Comparison of ENCODE assay signal across 17 cellular contexts in the genomic region with DNA sequence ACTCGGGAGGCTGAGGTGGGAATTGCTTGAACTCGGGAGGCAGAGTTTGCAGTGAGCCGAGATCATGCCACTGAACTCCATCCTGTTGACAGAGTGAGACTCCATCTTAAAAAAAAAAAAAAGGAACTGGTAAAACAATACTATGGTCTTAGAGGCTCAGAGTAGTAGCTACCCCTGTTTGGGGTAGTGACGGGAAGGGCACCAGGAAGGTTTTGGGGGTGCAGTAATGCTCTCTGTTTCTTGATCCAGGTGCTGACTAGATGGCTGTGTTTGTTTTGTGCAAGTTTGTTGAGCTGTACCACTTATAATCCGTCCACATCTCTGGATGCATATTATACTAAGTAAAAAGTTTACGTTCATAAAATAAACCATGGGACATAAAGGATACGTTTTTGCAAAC.
DNase-seq lines count a peak whose midpoint lies in the region; ATAC-seq and TF ChIP-seq lines count a peak whose summit lies in the region.
"Had no signal": no experiment of that assay in that cellular context is flagged by ENCODE, and none has a peak within 500 bp of the region (broad histone marks: within the 10 kb centered on the region; RNA-seq: fewer than 3 reads in every experiment).

No MANE protein-coding gene starts in this region.

- H3K9me3 ChIP-seq in esophagus muscularis mucosa (peaks cover 0 to 6% (median 0%) of the 10 kb centered on the region in 4 donors), vagina (peaks cover 4% of the 10 kb centered on the region)
- H3K9me3 ChIP-seq: A549 had no signal

- no peaks in the 10 kb centered on the region for H3K27me3 Mint-ChIP-seq in activated T-cell treated with anti-CD3 and anti-CD28 coated beads, Interleukin-2, amount 50 U/mL, for 4 hours (ENCODE audit: low read depth)
- H3K27me3 Mint-ChIP-seq: B cell; CD4-positive, alpha-beta T cell had no signal

- no peak for TF ChIP-seq CTCF in coronary artery (IDR thresholded peaks at IDR 0.05)
- TF ChIP-seq CTCF in esophagus muscularis mucosa (IDR thresholded peaks at IDR 0.05): no peak
- TF ChIP-seq CTCF in vagina (IDR thresholded peaks at IDR 0.05): no peak

- H3K4me3 ChIP-seq in coronary artery (no peak overlapping the region), esophagus muscularis mucosa (no peak overlapping the region), vagina (no peak overlapping the region)
- H3K4me3 ChIP-seq: A549; BLaER1 treated with 17β-estradiol and CSF1 and Interleukin-3, amounts not matched to agents 10 nM and 100 nM; GM12878 had no signal

- TF ChIP-seq POLR2A in esophagus muscularis mucosa (IDR thresholded peaks at IDR 0.05; ENCODE audit: low read depth): no peak
- TF ChIP-seq POLR2A in vagina (IDR thresholded peaks at IDR 0.05): no peak

- no peaks in the 10 kb centered on the region for H3K4me1 Mint-ChIP-seq in activated T-cell treated with anti-CD3 and anti-CD28 coated beads, Interleukin-2, amount 50 U/mL, for 4 hours (ENCODE audit: low read depth)
- H3K4me1 Mint-ChIP-seq: B cell had no signal

- no peaks in the 10 kb centered on the region for H3K36me3 Mint-ChIP-seq in activated T-cell treated with anti-CD3 and anti-CD28 coated beads, Interleukin-2, amount 50 U/mL, for 4 hours (ENCODE audit: insufficient read depth)
- H3K36me3 Mint-ChIP-seq: CD8-positive, alpha-beta T cell had no signal

- DNase-seq in coronary artery (ENCODE audit: low spot score) (peak; percentile 19), esophagus muscularis mucosa (ENCODE audit: extremely low spot score) (peak; percentile 90), vagina (ENCODE audit: extremely low spot score in 2 of 2) (peak; percentile 81 to 94), GDM1 (lab: John Stamatoyannopoulos, UW) (no peak)
- DNase-seq in activated T-cell treated with anti-CD3 and anti-CD28 coated beads, Interleukin-2, amount 50 U/mL, for 4 hours: no peak
- DNase-seq: AML-193; Caco-2; Calu3; CD4-positive, alpha-beta T cell; CD8-positive, alpha-beta T cell; DMS79 treated with DMSO at 0.1 percent for 48 hours had no signal

- peaks cover 0 to 39% (median 0%) of the 10 kb centered on the region in 4 donors for H3K27me3 ChIP-seq in esophagus muscularis mucosa
- H3K27me3 ChIP-seq in vagina: no peaks in the 10 kb centered on the region
- H3K27me3 ChIP-seq: BLaER1 treated with 17β-estradiol and CSF1 and Interleukin-3, amounts not matched to agents 10 nM and 100 nM had no signal

- no peak for TF ChIP-seq EP300 in esophagus muscularis mucosa (IDR thresholded peaks at IDR 0.05)

- ATAC-seq in activated T-cell treated with anti-CD3 and anti-CD28 coated beads, Interleukin-2, amount 50 U/mL, for 4 hours: no peak
- ATAC-seq: A549; CD8-positive, alpha-beta T cell; GM12878 had no signal

- H3K4me1 ChIP-seq in esophagus muscularis mucosa (no peaks in the 10 kb centered on the region), vagina (no peaks in the 10 kb centered on the region)
- H3K4me1 ChIP-seq: A549, Caco-2 had no signal

- H3K36me3 ChIP-seq in esophagus muscularis mucosa (no peaks in the 10 kb centered on the region), vagina (no peaks in the 10 kb centered on the region)
- H3K36me3 ChIP-seq: BLaER1 treated with 17β-estradiol and CSF1 and Interleukin-3, amounts not matched to agents 10 nM and 100 nM had no signal

- H3K4me3 Mint-ChIP-seq in activated T-cell treated with anti-CD3 and anti-CD28 coated beads, Interleukin-2, amount 50 U/mL, for 4 hours: no peak overlapping the region
- H3K4me3 Mint-ChIP-seq: B cell; CD4-positive, alpha-beta T cell; CD8-positive, alpha-beta T cell had no signal

- intact Hi-C loops in esophagus muscularis mucosa (cut with DNase I): no loop called here
- intact Hi-C loops in vagina (cut with DNase I): no loop called here

- no peak overlapping the region for H3K27ac ChIP-seq in coronary artery
- H3K27ac ChIP-seq in esophagus muscularis mucosa (replicated peaks in 1 of 4): no peak overlapping the region
- H3K27ac ChIP-seq in vagina: no peak overlapping the region
- H3K27ac ChIP-seq: 22Rv1; A549; BLaER1 treated with 17β-estradiol and CSF1 and Interleukin-3, amounts not matched to agents 10 nM and 100 nM; C4-2B had no signal

- peaks cover 6% of the 10 kb centered on the region for H3K9me3 Mint-ChIP-seq in activated T-cell treated with anti-CD3 and anti-CD28 coated beads, Interleukin-2, amount 50 U/mL, for 4 hours

- WGBS in esophagus muscularis mucosa: 56% methylated on average over 7 of the region's 7 CpGs

Comparison
In these comparisons a context has a peak if more than half of its experiments do, and no peak if none do; other contexts are left out.
1. DNase-seq: peak in coronary artery (single experiment), esophagus muscularis mucosa (single experiment) and vagina (2 of 2); none in activated T-cell treated with anti-CD3 and anti-CD28 coated beads, Interleukin-2, amount 50 U/mL, for 4 hours (single experiment) and GDM1 (single experiment).